ENCODE assay signal across 1 cellular context in the genomic region with DNA sequence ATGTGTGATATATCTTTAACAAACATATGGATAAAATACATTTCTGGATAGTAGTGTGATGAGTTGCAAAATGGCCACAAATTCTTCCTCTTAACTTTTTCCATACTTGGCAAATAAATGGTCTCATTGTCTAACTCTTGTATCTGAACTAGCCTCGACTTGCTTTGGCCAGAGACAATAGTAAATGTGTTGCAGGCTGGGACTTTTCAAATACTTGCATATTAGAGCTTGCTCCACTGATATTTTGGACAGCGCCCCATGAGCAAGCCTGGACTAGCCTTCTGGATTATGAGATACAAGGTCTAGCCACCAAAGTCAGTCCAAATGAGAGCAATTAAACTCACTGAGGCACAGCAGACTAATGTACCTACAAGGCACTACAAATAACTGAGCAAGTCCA.
TF ChIP-seq lines count a peak whose summit lies in the region.

No MANE protein-coding gene starts in this region.

TF ChIP-seq in IMR-90, 13 proteins besides CTCF, POLR2A, EP300 and RAD21:
- TF ChIP-seq, protein P1, sequence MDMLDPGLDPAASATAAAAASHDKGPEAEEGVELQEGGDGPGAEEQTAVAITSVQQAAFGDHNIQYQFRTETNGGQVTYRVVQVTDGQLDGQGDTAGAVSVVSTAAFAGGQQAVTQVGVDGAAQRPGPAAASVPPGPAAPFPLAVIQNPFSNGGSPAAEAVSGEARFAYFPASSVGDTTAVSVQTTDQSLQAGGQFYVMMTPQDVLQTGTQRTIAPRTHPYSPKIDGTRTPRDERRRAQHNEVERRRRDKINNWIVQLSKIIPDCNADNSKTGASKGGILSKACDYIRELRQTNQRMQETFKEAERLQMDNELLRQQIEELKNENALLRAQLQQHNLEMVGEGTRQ (IDR thresholded peaks at IDR 0.05; ENCODE audit: low read depth, low read length), result no peak
- no peak for TF ChIP-seq MXI1 (IDR thresholded peaks at IDR 0.05; ENCODE audit: borderline replicate concordance, low read depth, low read length)
- TF ChIP-seq MAFK (IDR thresholded peaks at IDR 0.05; ENCODE audit: low read depth, low read length), result no peak
- TF ChIP-seq RFX5 (IDR thresholded peaks at IDR 0.05; ENCODE audit: low read depth, low read length), result no peak
- TF ChIP-seq NFE2L2 (IDR thresholded peaks at IDR 0.05; ENCODE audit: low read depth, low read length), result no peak
- TF ChIP-seq CHD1 (IDR thresholded peaks at IDR 0.05; ENCODE audit: low read depth, low read length), result no peak
- TF ChIP-seq FOS (IDR thresholded peaks at IDR 0.05; ENCODE audit: low read depth, low read length), result no peak
- TF ChIP-seq ELK1 (IDR thresholded peaks at IDR 0.05; ENCODE audit: borderline replicate concordance, low read depth, low read length), result no peak
- no peak for TF ChIP-seq CEBPB (IDR thresholded peaks at IDR 0.05; ENCODE audit: low read depth, low read length)
- TF ChIP-seq RCOR1 (IDR thresholded peaks at IDR 0.05; ENCODE audit: insufficient replicate concordance, low read length), result no peak
- TF ChIP-seq SMC3 (IDR thresholded peaks at IDR 0.05; ENCODE audit: low read depth, low read length), result no peak
- TF ChIP-seq MAZ (IDR thresholded peaks at IDR 0.05; ENCODE audit: borderline replicate concordance, low read depth, low read length), result no peak
- TF ChIP-seq BHLHE40 (IDR thresholded peaks at IDR 0.05; ENCODE audit: low read depth, low read length), result no peak
